ENCODE assay signal across 1 cellular context in the genomic region with DNA sequence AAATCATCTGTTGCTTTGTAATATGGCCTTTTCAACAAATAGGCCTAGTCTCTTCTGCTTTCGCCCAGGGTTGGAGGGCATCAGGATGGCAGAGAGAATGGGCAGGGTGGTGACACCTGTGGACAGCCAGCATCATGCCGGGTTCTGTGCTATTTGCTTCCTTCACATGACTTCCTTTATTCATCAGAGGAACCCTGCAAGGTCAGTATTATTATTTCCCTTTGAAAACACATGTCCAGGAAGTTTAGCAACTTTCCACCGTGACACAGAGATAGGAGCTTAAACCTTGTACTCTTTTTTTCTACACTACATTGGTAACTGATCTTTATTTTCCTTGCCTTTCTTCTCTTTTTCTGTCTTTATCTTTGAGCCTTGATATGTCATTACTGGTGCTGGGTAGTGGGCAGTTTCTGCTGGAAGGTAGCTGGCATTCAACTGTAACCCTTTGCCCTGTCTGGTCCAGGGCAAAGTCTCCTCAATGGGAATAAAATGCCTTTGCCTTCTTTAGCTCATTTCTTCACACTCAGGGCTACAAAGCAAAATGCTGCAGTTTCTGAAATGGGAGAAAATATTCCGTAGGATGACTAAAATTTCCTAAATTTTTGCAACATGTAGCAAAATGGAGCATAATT.
TF ChIP-seq lines count a peak whose summit lies in the region.

No MANE protein-coding gene starts in this region.

TF ChIP-seq in HepG2, 621 proteins besides CTCF, POLR2A, EP300 and RAD21 (continued from another document and continues in another):
- TF ChIP-seq, protein P1, sequence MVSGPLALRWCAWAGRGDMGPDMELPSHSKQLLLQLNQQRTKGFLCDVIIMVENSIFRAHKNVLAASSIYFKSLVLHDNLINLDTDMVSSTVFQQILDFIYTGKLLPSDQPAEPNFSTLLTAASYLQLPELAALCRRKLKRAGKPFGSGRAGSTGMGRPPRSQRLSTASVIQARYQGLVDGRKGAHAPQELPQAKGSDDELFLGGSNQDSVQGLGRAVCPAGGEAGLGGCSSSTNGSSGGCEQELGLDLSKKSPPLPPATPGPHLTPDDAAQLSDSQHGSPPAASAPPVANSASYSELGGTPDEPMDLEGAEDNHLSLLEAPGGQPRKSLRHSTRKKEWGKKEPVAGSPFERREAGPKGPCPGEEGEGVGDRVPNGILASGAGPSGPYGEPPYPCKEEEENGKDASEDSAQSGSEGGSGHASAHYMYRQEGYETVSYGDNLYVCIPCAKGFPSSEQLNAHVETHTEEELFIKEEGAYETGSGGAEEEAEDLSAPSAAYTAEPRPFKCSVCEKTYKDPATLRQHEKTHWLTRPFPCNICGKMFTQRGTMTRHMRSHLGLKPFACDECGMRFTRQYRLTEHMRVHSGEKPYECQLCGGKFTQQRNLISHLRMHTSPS (CRISPR knock-in tag; IDR thresholded peaks at IDR 0.05; ENCODE audit: low read depth): peak; percentile 97
- no peak for TF ChIP-seq ZNF615 (CRISPR knock-in tag; IDR thresholded peaks at IDR 0.05; ENCODE audit: borderline replicate concordance)
- TF ChIP-seq ZNF317 (CRISPR knock-in tag; IDR thresholded peaks at IDR 0.05): 0 out of 2 replicates have a peak, but pooled peaks have one; percentile 40
- TF ChIP-seq ZNF770 (CRISPR knock-in tag; IDR thresholded peaks at IDR 0.05): no peak
- no peak for TF ChIP-seq REXO4 (CRISPR knock-in tag; IDR thresholded peaks at IDR 0.05; ENCODE audit: borderline replicate concordance)
- no peak for TF ChIP-seq ZNF552 (CRISPR knock-in tag; IDR thresholded peaks at IDR 0.05; ENCODE audit: borderline replicate concordance)
- no peak for TF ChIP-seq SMYD3 (CRISPR knock-in tag; IDR thresholded peaks at IDR 0.05)
- no peak for TF ChIP-seq HCFC1 (IDR thresholded peaks at IDR 0.05; ENCODE audit: low read depth, low read length)
- TF ChIP-seq, protein P2, sequence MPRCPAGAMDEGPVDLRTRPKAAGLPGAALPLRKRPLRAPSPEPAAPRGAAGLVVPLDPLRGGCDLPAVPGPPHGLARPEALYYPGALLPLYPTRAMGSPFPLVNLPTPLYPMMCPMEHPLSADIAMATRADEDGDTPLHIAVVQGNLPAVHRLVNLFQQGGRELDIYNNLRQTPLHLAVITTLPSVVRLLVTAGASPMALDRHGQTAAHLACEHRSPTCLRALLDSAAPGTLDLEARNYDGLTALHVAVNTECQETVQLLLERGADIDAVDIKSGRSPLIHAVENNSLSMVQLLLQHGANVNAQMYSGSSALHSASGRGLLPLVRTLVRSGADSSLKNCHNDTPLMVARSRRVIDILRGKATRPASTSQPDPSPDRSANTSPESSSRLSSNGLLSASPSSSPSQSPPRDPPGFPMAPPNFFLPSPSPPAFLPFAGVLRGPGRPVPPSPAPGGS (CRISPR knock-in tag; IDR thresholded peaks at IDR 0.05): no peak
- TF ChIP-seq, protein P3, sequence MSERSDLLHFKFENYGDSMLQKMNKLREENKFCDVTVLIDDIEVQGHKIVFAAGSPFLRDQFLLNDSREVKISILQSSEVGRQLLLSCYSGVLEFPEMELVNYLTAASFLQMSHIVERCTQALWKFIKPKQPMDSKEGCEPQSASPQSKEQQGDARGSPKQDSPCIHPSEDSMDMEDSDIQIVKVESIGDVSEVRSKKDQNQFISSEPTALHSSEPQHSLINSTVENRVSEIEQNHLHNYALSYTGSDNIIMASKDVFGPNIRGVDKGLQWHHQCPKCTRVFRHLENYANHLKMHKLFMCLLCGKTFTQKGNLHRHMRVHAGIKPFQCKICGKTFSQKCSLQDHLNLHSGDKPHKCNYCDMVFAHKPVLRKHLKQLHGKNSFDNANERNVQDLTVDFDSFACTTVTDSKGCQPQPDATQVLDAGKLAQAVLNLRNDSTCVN (CRISPR knock-in tag; IDR thresholded peaks at IDR 0.05; ENCODE audit: borderline replicate concordance): no peak
- no peak for TF ChIP-seq ZNF318 (CRISPR knock-in tag; IDR thresholded peaks at IDR 0.05)
- peak; percentile 40; the same call in 1 of the 2 replicates for TF ChIP-seq KDM6A (CRISPR knock-in tag; IDR thresholded peaks at IDR 0.05; ENCODE audit: low read depth)
- no peak for TF ChIP-seq HDAC6 (IDR thresholded peaks at IDR 0.05; ENCODE audit: low read depth, low read length)
- peak; percentile 65; the same call in 1 of the 2 replicates for TF ChIP-seq SIX1 (CRISPR knock-in tag; IDR thresholded peaks at IDR 0.05; ENCODE audit: borderline replicate concordance)
- no peak for TF ChIP-seq ZNF138 (CRISPR knock-in tag; IDR thresholded peaks at IDR 0.05; ENCODE audit: low read depth)
- no peak for TF ChIP-seq BCL6 (CRISPR knock-in tag; IDR thresholded peaks at IDR 0.05)
- TF ChIP-seq BRD4 (CRISPR knock-in tag; IDR thresholded peaks at IDR 0.05): no peak
- TF ChIP-seq FOXO1 (CRISPR knock-in tag; IDR thresholded peaks at IDR 0.05): peak; percentile 72; the same call in 1 of the 2 replicates
- no peak for TF ChIP-seq ZNF570 (CRISPR knock-in tag; IDR thresholded peaks at IDR 0.05; ENCODE audit: borderline replicate concordance)
- TF ChIP-seq, protein P4, sequence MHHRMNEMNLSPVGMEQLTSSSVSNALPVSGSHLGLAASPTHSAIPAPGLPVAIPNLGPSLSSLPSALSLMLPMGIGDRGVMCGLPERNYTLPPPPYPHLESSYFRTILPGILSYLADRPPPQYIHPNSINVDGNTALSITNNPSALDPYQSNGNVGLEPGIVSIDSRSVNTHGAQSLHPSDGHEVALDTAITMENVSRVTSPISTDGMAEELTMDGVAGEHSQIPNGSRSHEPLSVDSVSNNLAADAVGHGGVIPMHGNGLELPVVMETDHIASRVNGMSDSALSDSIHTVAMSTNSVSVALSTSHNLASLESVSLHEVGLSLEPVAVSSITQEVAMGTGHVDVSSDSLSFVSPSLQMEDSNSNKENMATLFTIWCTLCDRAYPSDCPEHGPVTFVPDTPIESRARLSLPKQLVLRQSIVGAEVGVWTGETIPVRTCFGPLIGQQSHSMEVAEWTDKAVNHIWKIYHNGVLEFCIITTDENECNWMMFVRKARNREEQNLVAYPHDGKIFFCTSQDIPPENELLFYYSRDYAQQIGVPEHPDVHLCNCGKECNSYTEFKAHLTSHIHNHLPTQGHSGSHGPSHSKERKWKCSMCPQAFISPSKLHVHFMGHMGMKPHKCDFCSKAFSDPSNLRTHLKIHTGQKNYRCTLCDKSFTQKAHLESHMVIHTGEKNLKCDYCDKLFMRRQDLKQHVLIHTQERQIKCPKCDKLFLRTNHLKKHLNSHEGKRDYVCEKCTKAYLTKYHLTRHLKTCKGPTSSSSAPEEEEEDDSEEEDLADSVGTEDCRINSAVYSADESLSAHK (CRISPR knock-in tag; IDR thresholded peaks at IDR 0.05; ENCODE audit: borderline replicate concordance): no peak
- TF ChIP-seq CSRNP1 (CRISPR knock-in tag; IDR thresholded peaks at IDR 0.05): no peak
- TF ChIP-seq NFKBIZ (CRISPR knock-in tag; IDR thresholded peaks at IDR 0.05): no peak
- TF ChIP-seq SATB2 (CRISPR knock-in tag; IDR thresholded peaks at IDR 0.05): no peak
- no peak for TF ChIP-seq EZH2 (conservative IDR thresholded peaks at IDR 0.05; ENCODE audit: low read depth, low read length)
- no peak for TF ChIP-seq JARID2 (CRISPR knock-in tag; IDR thresholded peaks at IDR 0.05; ENCODE audit: insufficient replicate concordance)
- peak; percentile 87 for TF ChIP-seq GATAD2A (CRISPR knock-in tag; IDR thresholded peaks at IDR 0.05)
- TF ChIP-seq ZFP37 (CRISPR knock-in tag; IDR thresholded peaks at IDR 0.05; ENCODE audit: borderline replicate concordance): no peak
- peak; percentile 46; the same call in 1 of the 2 replicates for TF ChIP-seq HNF4G (IDR thresholded peaks at IDR 0.05; ENCODE audit: borderline replicate concordance, low read depth, low read length)
- TF ChIP-seq HNF4G (CRISPR knock-in tag; IDR thresholded peaks at IDR 0.05; ENCODE audit: borderline replicate concordance, low read depth): peak; percentile 61; the same call in 1 of the 2 replicates
- no peak for TF ChIP-seq ZNF337 (CRISPR knock-in tag; IDR thresholded peaks at IDR 0.05; ENCODE audit: borderline replicate concordance, low read depth)
- TF ChIP-seq SMAD1 (CRISPR knock-in tag; IDR thresholded peaks at IDR 0.05; ENCODE audit: borderline replicate concordance, low read depth): no peak
- 0 out of 2 replicates have a peak, but pooled peaks have one; percentile 17 for TF ChIP-seq IKZF5 (CRISPR knock-in tag; IDR thresholded peaks at IDR 0.05)
- no peak for TF ChIP-seq MYC (CRISPR knock-in tag; IDR thresholded peaks at IDR 0.05; ENCODE audit: borderline replicate concordance)
- TF ChIP-seq ZNF282 (IDR thresholded peaks at IDR 0.05; ENCODE audit: partially characterized antibody): no peak
